Comparison of ENCODE assay signal across 28 cellular contexts in the genomic region with DNA sequence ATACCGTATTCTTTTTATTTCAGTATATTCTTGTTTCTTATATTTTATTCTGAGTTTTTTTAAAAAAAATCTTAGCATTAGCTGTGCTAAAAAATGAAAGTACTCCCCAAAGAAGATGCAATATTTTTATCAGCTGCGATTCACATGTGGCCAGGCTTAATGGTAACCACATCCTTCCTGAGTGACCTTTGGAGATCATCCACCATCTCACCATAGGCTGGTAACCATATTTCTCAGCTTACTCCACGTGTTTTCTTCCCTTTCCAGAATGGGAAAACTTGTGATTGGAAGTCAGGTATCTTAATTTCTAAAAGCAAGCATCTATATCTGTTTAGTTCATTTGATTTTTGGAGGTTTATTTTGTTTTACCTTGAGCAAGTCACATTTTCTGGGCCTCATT. TPM values are rescaled to one million over a fixed set of nuclear protein-coding genes. Genes with fewer than 3 reads are reported as not detected.
DNase-seq lines count a peak whose midpoint lies in the region; ATAC-seq, FAIRE-seq and TF ChIP-seq lines count a peak whose summit lies in the region.
"Had no signal": no experiment of that assay in that cellular context is flagged by ENCODE, and none has a peak within 500 bp of the region (broad histone marks: within the 10 kb centered on the region; RNA-seq: fewer than 3 reads in every experiment).

No MANE protein-coding gene starts in this region.

- intact Hi-C loops in natural killer cell (cut with micrococcal nuclease): no loop called here
- intact Hi-C loops in endothelial cell of umbilical vein (cut with micrococcal nuclease): no loop called here
- intact Hi-C loops in activated CD4-positive, alpha-beta T cell treated with anti-CD3 and anti-CD28 coated beads for 36 hours (cut with DNase I, micrococcal nuclease): no loop called here

- peaks cover 14 to 16% of the 10 kb centered on the region in 2 donors for H3K4me1 Mint-ChIP-seq in natural killer cell
- H3K4me1 Mint-ChIP-seq in natural killer cell treated with Interleukin-12 subunit alpha and Interleukin-12 subunit beta and Interleukin-15 and Interleukin-18, amount 100 ng/mL, for 72 hours (ENCODE audit: low read depth in 2 of 2): peaks cover 5% of the 10 kb centered on the region in 2 donors
- no peaks in the 10 kb centered on the region for H3K4me1 Mint-ChIP-seq in activated CD4-positive, alpha-beta T cell treated with anti-CD3 and anti-CD28 coated beads for 36 hours
- peaks cover 9% of the 10 kb centered on the region for H3K4me1 Mint-ChIP-seq in activated naive CD8-positive, alpha-beta T cell treated with anti-CD3 and anti-CD28 coated beads, Interleukin-2, amount 50 U/mL, for 24 hours
- H3K4me1 Mint-ChIP-seq in activated CD4-positive, alpha-beta memory T cell treated with anti-CD3 and anti-CD28 coated beads, Interleukin-2, amount 10 ng/mL, durations not matched to agents 7 days and 5 days: peaks cover 2% of the 10 kb centered on the region
- H3K4me1 Mint-ChIP-seq: activated CD4-positive, alpha-beta T cell treated with anti-CD3 and anti-CD28 coated beads, Interleukin-2, amount 10 ng/mL, durations not matched to agents 7 days and 5 days; IgD-negative memory B cell; memory B cell had no signal

- H3K9me3 ChIP-seq in endothelial cell of umbilical vein (replicated peaks; ENCODE audit: control insufficient read depth, insufficient read depth, low read length): no peaks in the 10 kb centered on the region
- H3K9me3 ChIP-seq: body of pancreas, esophagus muscularis mucosa, MG63, ovary, tibial nerve had no signal

- no peak overlapping the region for H2AFZ ChIP-seq in endothelial cell of umbilical vein (ENCODE audit: low read depth, low read length)

- TF ChIP-seq CTCF in natural killer cell (IDR thresholded peaks at IDR 0.05): no peak
- TF ChIP-seq CTCF in endothelial cell of umbilical vein (IDR thresholded peaks at IDR 0.05; ENCODE audit: extremely low read depth in 1 of 2, insufficient read depth in 1 of 2, low read depth in 1 of 2, low read length in 2 of 2): no peak

- no peak overlapping the region for H3K27ac Mint-ChIP-seq in natural killer cell
- no peak overlapping the region for H3K27ac Mint-ChIP-seq in natural killer cell treated with Interleukin-12 subunit alpha and Interleukin-12 subunit beta and Interleukin-15 and Interleukin-18, amount 100 ng/mL, for 72 hours
- no peak overlapping the region for H3K27ac Mint-ChIP-seq in activated CD4-positive, alpha-beta T cell treated with anti-CD3 and anti-CD28 coated beads for 36 hours
- H3K27ac Mint-ChIP-seq in activated naive CD8-positive, alpha-beta T cell treated with anti-CD3 and anti-CD28 coated beads, Interleukin-2, amount 50 U/mL, for 24 hours: no peak overlapping the region
- no peak overlapping the region for H3K27ac Mint-ChIP-seq in activated CD4-positive, alpha-beta memory T cell treated with anti-CD3 and anti-CD28 coated beads, Interleukin-2, amount 10 ng/mL, durations not matched to agents 7 days and 5 days
- H3K27ac Mint-ChIP-seq: activated CD4-positive, alpha-beta T cell treated with anti-CD3 and anti-CD28 coated beads, Interleukin-2, amount 10 ng/mL, durations not matched to agents 7 days and 5 days; activated naive CD8-positive, alpha-beta T cell; effector memory CD8-positive, alpha-beta T cell; H9; IgD-negative memory B cell; memory B cell; stimulated activated naive CD8-positive, alpha-beta T cell treated with anti-CD3 and anti-CD28 coated beads, Interleukin-15, amount 100 ng/mL, for 72 hours had no signal

- CTCF ChIA-PET in endothelial cell of umbilical vein (lab: Charles Lee): no interaction called here
- CTCF ChIA-PET in activated CD4-positive, alpha-beta T cell treated with anti-CD3 and anti-CD28 coated beads for 36 hours (lab: Charles Lee): no interaction called here
- CTCF ChIA-PET in activated CD4-positive, alpha-beta memory T cell treated with anti-CD3 and anti-CD28 coated beads, Interleukin-2, amount 10 ng/mL, durations not matched to agents 7 days and 5 days (lab: Charles Lee): no interaction called here

- no peaks in the 10 kb centered on the region for H3K9me3 Mint-ChIP-seq in natural killer cell
- no peaks in the 10 kb centered on the region for H3K9me3 Mint-ChIP-seq in natural killer cell treated with Interleukin-12 subunit alpha and Interleukin-12 subunit beta and Interleukin-15 and Interleukin-18, amount 100 ng/mL, for 72 hours
- no peaks in the 10 kb centered on the region for H3K9me3 Mint-ChIP-seq in activated CD4-positive, alpha-beta T cell treated with anti-CD3 and anti-CD28 coated beads for 36 hours (ENCODE audit: low read depth)
- no peaks in the 10 kb centered on the region for H3K9me3 Mint-ChIP-seq in activated naive CD8-positive, alpha-beta T cell treated with anti-CD3 and anti-CD28 coated beads, Interleukin-2, amount 50 U/mL, for 24 hours
- H3K9me3 Mint-ChIP-seq in activated CD4-positive, alpha-beta memory T cell treated with anti-CD3 and anti-CD28 coated beads, Interleukin-2, amount 10 ng/mL, durations not matched to agents 7 days and 5 days: no peaks in the 10 kb centered on the region
- H3K9me3 Mint-ChIP-seq: activated CD4-positive, alpha-beta T cell treated with anti-CD3 and anti-CD28 coated beads, Interleukin-2, amount 10 ng/mL, durations not matched to agents 7 days and 5 days; effector memory CD8-positive, alpha-beta T cell; H9; IgD-negative memory B cell; memory B cell; stimulated activated naive CD8-positive, alpha-beta T cell treated with anti-CD3 and anti-CD28 coated beads, Interleukin-15, amount 100 ng/mL, for 72 hours had no signal

- no peaks in the 10 kb centered on the region for H3K79me2 ChIP-seq in endothelial cell of umbilical vein (ENCODE audit: control insufficient read depth, insufficient read depth, low read length)

- no TSS peak for BruUV-seq in endothelial cell of umbilical vein (replicated peaks; lab: Mats Ljungman, UMichigan)

- H3K27me3 ChIP-seq in endothelial cell of umbilical vein (ENCODE audit: control insufficient read depth in 2 of 2, insufficient read depth in 2 of 2, low read length in 2 of 2): no peaks in the 10 kb centered on the region
- H3K27me3 ChIP-seq: body of pancreas, esophagus muscularis mucosa, MG63, ovary, tibial nerve had no signal

- dilution Hi-C loops in endothelial cell of umbilical vein (cut with MboI; ENCODE audit: extremely low pct_ligation_motif_present, low sequenced_read_pairs): no loop called here

- in situ Hi-C loops in SK-MEL-5 (cut with HindIII; ENCODE audit: low pct_unique_long_range_greater_than_20kb, low sequenced_read_pairs): no loop called here

- H3K4me3 ChIP-seq in endothelial cell of umbilical vein (replicated peaks in 1 of 3; ENCODE audit: insufficient read depth in 1 of 3, low read depth in 1 of 3, low read length in 3 of 3): no peak overlapping the region
- H3K4me3 ChIP-seq: body of pancreas, esophagus muscularis mucosa, MG63, ovary, tibial nerve had no signal

- peak overlapping the region; percentile 22 for H3K4me3 Mint-ChIP-seq in natural killer cell
- H3K4me3 Mint-ChIP-seq in natural killer cell treated with Interleukin-12 subunit alpha and Interleukin-12 subunit beta and Interleukin-15 and Interleukin-18, amount 100 ng/mL, for 72 hours: no peak overlapping the region
- no peak overlapping the region for H3K4me3 Mint-ChIP-seq in activated CD4-positive, alpha-beta T cell treated with anti-CD3 and anti-CD28 coated beads for 36 hours
- H3K4me3 Mint-ChIP-seq in activated naive CD8-positive, alpha-beta T cell treated with anti-CD3 and anti-CD28 coated beads, Interleukin-2, amount 50 U/mL, for 24 hours: no peak overlapping the region
- no peak overlapping the region for H3K4me3 Mint-ChIP-seq in activated CD4-positive, alpha-beta memory T cell treated with anti-CD3 and anti-CD28 coated beads, Interleukin-2, amount 10 ng/mL, durations not matched to agents 7 days and 5 days
- H3K4me3 Mint-ChIP-seq: activated CD4-positive, alpha-beta T cell treated with anti-CD3 and anti-CD28 coated beads, Interleukin-2, amount 10 ng/mL, durations not matched to agents 7 days and 5 days; activated naive CD8-positive, alpha-beta T cell; effector memory CD8-positive, alpha-beta T cell; H9; IgD-negative memory B cell; memory B cell; stimulated activated naive CD8-positive, alpha-beta T cell treated with anti-CD3 and anti-CD28 coated beads, Interleukin-15, amount 100 ng/mL, for 72 hours had no signal

- H3K27ac ChIP-seq in endothelial cell of umbilical vein (ENCODE audit: insufficient read depth, low read depth, low read length): no peak overlapping the region
- H3K27ac ChIP-seq: 22Rv1, body of pancreas, esophagus muscularis mucosa, ovary, tibial nerve had no signal

- H3K36me3 Mint-ChIP-seq in natural killer cell: no peaks in the 10 kb centered on the region
- H3K36me3 Mint-ChIP-seq in natural killer cell treated with Interleukin-12 subunit alpha and Interleukin-12 subunit beta and Interleukin-15 and Interleukin-18, amount 100 ng/mL, for 72 hours: no peaks in the 10 kb centered on the region
- no peaks in the 10 kb centered on the region for H3K36me3 Mint-ChIP-seq in activated CD4-positive, alpha-beta T cell treated with anti-CD3 and anti-CD28 coated beads for 36 hours (ENCODE audit: low read depth)
- H3K36me3 Mint-ChIP-seq in activated naive CD8-positive, alpha-beta T cell treated with anti-CD3 and anti-CD28 coated beads, Interleukin-2, amount 50 U/mL, for 24 hours (ENCODE audit: low read depth): no peaks in the 10 kb centered on the region
- no peaks in the 10 kb centered on the region for H3K36me3 Mint-ChIP-seq in activated CD4-positive, alpha-beta memory T cell treated with anti-CD3 and anti-CD28 coated beads, Interleukin-2, amount 10 ng/mL, durations not matched to agents 7 days and 5 days (ENCODE audit: low read depth)
- H3K36me3 Mint-ChIP-seq: activated naive CD8-positive, alpha-beta T cell; IgD-negative memory B cell; memory B cell had no signal

- no peak for TF ChIP-seq POLR2A in endothelial cell of umbilical vein (IDR thresholded peaks at IDR 0.05; ENCODE audit: low read depth, low read length)

- peaks cover 2 to 8% of the 10 kb centered on the region in 2 donors for H3K27me3 Mint-ChIP-seq in natural killer cell (ENCODE audit: low read depth in 2 of 2)
- peaks cover 6 to 8% of the 10 kb centered on the region in 2 donors for H3K27me3 Mint-ChIP-seq in natural killer cell treated with Interleukin-12 subunit alpha and Interleukin-12 subunit beta and Interleukin-15 and Interleukin-18, amount 100 ng/mL, for 72 hours
- peaks cover 3% of the 10 kb centered on the region for H3K27me3 Mint-ChIP-seq in activated CD4-positive, alpha-beta T cell treated with anti-CD3 and anti-CD28 coated beads for 36 hours
- peaks cover 2% of the 10 kb centered on the region for H3K27me3 Mint-ChIP-seq in activated naive CD8-positive, alpha-beta T cell treated with anti-CD3 and anti-CD28 coated beads, Interleukin-2, amount 50 U/mL, for 24 hours
- peaks cover 13% of the 10 kb centered on the region for H3K27me3 Mint-ChIP-seq in activated CD4-positive, alpha-beta memory T cell treated with anti-CD3 and anti-CD28 coated beads, Interleukin-2, amount 10 ng/mL, durations not matched to agents 7 days and 5 days
- H3K27me3 Mint-ChIP-seq: memory B cell had no signal

- FAIRE-seq in endothelial cell of umbilical vein (lab: Jason Lieb, UNC): peak; percentile 18
- FAIRE-seq: colon, TTC549 had no signal

- POLR2A ChIA-PET in endothelial cell of umbilical vein (lab: Charles Lee): no interaction called here
- POLR2A ChIA-PET in activated CD4-positive, alpha-beta T cell treated with anti-CD3 and anti-CD28 coated beads for 36 hours (lab: Charles Lee): no interaction called here
- POLR2A ChIA-PET in activated CD4-positive, alpha-beta memory T cell treated with anti-CD3 and anti-CD28 coated beads, Interleukin-2, amount 10 ng/mL, durations not matched to agents 7 days and 5 days (lab: Charles Lee): no interaction called here

- DNase-seq in natural killer cell (no peak), SK-MEL-5 (ENCODE audit: low read depth, low spot score) (peak; percentile 2), endothelial cell of umbilical vein (ENCODE audit: low read depth, low spot score) (no peak), OCI-M2 (lab: John Stamatoyannopoulos, UW; ENCODE audit: unreplicated experiment) (no peak)
- no peak for DNase-seq in natural killer cell treated with Interleukin-12 subunit alpha and Interleukin-12 subunit beta and Interleukin-15 and Interleukin-18, amount 100 ng/mL, for 72 hours (ENCODE audit: low spot score)
- no peak for DNase-seq in activated CD4-positive, alpha-beta T cell treated with anti-CD3 and anti-CD28 coated beads for 36 hours
- no peak for DNase-seq in activated naive CD8-positive, alpha-beta T cell treated with anti-CD3 and anti-CD28 coated beads, Interleukin-2, amount 50 U/mL, for 24 hours
- DNase-seq in activated CD4-positive, alpha-beta memory T cell treated with anti-CD3 and anti-CD28 coated beads, Interleukin-2, amount 10 ng/mL, durations not matched to agents 7 days and 5 days: no peak
- DNase-seq: activated CD4-positive, alpha-beta T cell treated with anti-CD3 and anti-CD28 coated beads, Interleukin-2, amount 10 ng/mL, durations not matched to agents 7 days and 5 days; AML-193; body of pancreas; COR-L47; DND-41; effector memory CD8-positive, alpha-beta T cell; H9; left cardiac atrium; MG63; NCI-H2171; ovary; stimulated activated naive CD8-positive, alpha-beta T cell treated with anti-CD3 and anti-CD28 coated beads, Interleukin-15, amount 100 ng/mL, for 72 hours had no signal

- no peaks in the 10 kb centered on the region for H3K36me3 ChIP-seq in endothelial cell of umbilical vein (ENCODE audit: control insufficient read depth in 2 of 2, extremely low read depth in 1 of 2, insufficient read depth in 2 of 2, low read length in 2 of 2)
- H3K36me3 ChIP-seq: esophagus muscularis mucosa, MG63, ovary, tibial nerve had no signal

- peaks cover 4% of the 10 kb centered on the region for H3K4me1 ChIP-seq in endothelial cell of umbilical vein (ENCODE audit: control insufficient read depth, extremely low read depth, insufficient read depth, low read length)
- H3K4me1 ChIP-seq: body of pancreas, esophagus muscularis mucosa, tibial nerve had no signal

- H4K20me1 ChIP-seq in endothelial cell of umbilical vein (replicated peaks; ENCODE audit: control insufficient read depth, extremely low read depth, insufficient read depth, low read length): no peaks in the 10 kb centered on the region

- peak in 2 of 3 donors; percentile 41 to 43 for ATAC-seq in natural killer cell
- no peak for ATAC-seq in natural killer cell treated with Interleukin-12 subunit alpha and Interleukin-12 subunit beta and Interleukin-15 and Interleukin-18, amount 100 ng/mL, for 72 hours
- no peak for ATAC-seq in activated CD4-positive, alpha-beta T cell treated with anti-CD3 and anti-CD28 coated beads for 36 hours
- no peak for ATAC-seq in activated naive CD8-positive, alpha-beta T cell treated with anti-CD3 and anti-CD28 coated beads, Interleukin-2, amount 50 U/mL, for 24 hours
- ATAC-seq: body of pancreas; effector memory CD8-positive, alpha-beta T cell; left cardiac atrium; stimulated activated naive CD8-positive, alpha-beta T cell treated with anti-CD3 and anti-CD28 coated beads, Interleukin-15, amount 100 ng/mL, for 72 hours had no signal

- H3K9me1 ChIP-seq in endothelial cell of umbilical vein (replicated peaks; ENCODE audit: control insufficient read depth, extremely low read depth, insufficient read depth, low read length): no peaks in the 10 kb centered on the region

- H3K9ac ChIP-seq in endothelial cell of umbilical vein (replicated peaks; ENCODE audit: extremely low read depth, insufficient read depth, low read length): no peak overlapping the region

- H3K4me2 ChIP-seq in endothelial cell of umbilical vein (ENCODE audit: insufficient read depth, low read length): no peak overlapping the region

RNA-seq across cellular contexts. Expression of a gene that starts 18.8 kb away (rescaled TPM):
- not detected for total RNA-seq in natural killer cell
- not detected for total RNA-seq in natural killer cell treated with Interleukin-12 subunit alpha and Interleukin-12 subunit beta and Interleukin-15 and Interleukin-18, amount 100 ng/mL, for 72 hours
- total RNA-seq in SK-MEL-5 (2014; rRNA removed; shearing (Covaris generic)): not detected in 2 replicates
- polyA plus RNA-seq in SK-MEL-5 (2015; cell fraction: cytosol; rRNA removed): not detected in 2 replicates
- polyA plus RNA-seq in SK-MEL-5 (2015; cell fraction: nucleus; rRNA removed): not detected in 2 replicates
- not detected in 2 replicates for total RNA-seq in endothelial cell of umbilical vein
- not detected in 2 replicates for polyA plus RNA-seq in endothelial cell of umbilical vein
- polyA plus RNA-seq in endothelial cell of umbilical vein (2011; cell fraction: cytosol; rRNA removed): not detected in 2 replicates
- polyA plus RNA-seq in endothelial cell of umbilical vein (2011; cell fraction: nucleus; rRNA removed): not detected in 2 replicates
- not detected in 2 replicates for polyA plus RNA-seq in endothelial cell of umbilical vein (2012)
- not detected in 2 replicates for polyA minus RNA-seq in endothelial cell of umbilical vein
- polyA minus RNA-seq in endothelial cell of umbilical vein (2011; cell fraction: cytosol; rRNA and poly(A)+ RNA removed): not detected
- not detected in 2 replicates for polyA minus RNA-seq in endothelial cell of umbilical vein (2011; cell fraction: nucleus; rRNA and poly(A)+ RNA removed)
- total RNA-seq in activated CD4-positive, alpha-beta T cell treated with anti-CD3 and anti-CD28 coated beads for 36 hours: not detected
- not detected for total RNA-seq in activated CD4-positive, alpha-beta memory T cell treated with anti-CD3 and anti-CD28 coated beads, Interleukin-2, amount 10 ng/mL, durations not matched to agents 7 days and 5 days
- total RNA-seq: activated CD4-positive, alpha-beta T cell treated with anti-CD3 and anti-CD28 coated beads, Interleukin-2, amount 10 ng/mL, durations not matched to agents 7 days and 5 days; body of pancreas; esophagus muscularis mucosa; H9; ovary; tibial nerve had no signal
- polyA plus RNA-seq: IgD-negative memory B cell, ovary had no signal

RNA-seq across cellular contexts. Expression of a gene that starts 23.9 kb away (rescaled TPM):
- total RNA-seq in natural killer cell: under 1 TPM in 2 of 3 donors, not detected in 1; 0.66 to 0.83 TPM
- total RNA-seq in natural killer cell treated with Interleukin-12 subunit alpha and Interleukin-12 subunit beta and Interleukin-15 and Interleukin-18, amount 100 ng/mL, for 72 hours: not detected
- total RNA-seq in SK-MEL-5 (2014; rRNA removed; shearing (Covaris generic)): not detected in 2 replicates
- not detected in 2 replicates for polyA plus RNA-seq in SK-MEL-5 (2015; cell fraction: cytosol; rRNA removed)
- not detected in 2 replicates for polyA plus RNA-seq in SK-MEL-5 (2015; cell fraction: nucleus; rRNA removed)
- total RNA-seq in endothelial cell of umbilical vein: not detected in 2 replicates
- not detected in 2 replicates for polyA plus RNA-seq in endothelial cell of umbilical vein
- not detected in 2 replicates for polyA plus RNA-seq in endothelial cell of umbilical vein (2011; cell fraction: cytosol; rRNA removed)
- not detected in 2 replicates for polyA plus RNA-seq in endothelial cell of umbilical vein (2011; cell fraction: nucleus; rRNA removed)
- not detected in 2 replicates for polyA plus RNA-seq in endothelial cell of umbilical vein (2012)
- not detected in 2 replicates for polyA minus RNA-seq in endothelial cell of umbilical vein
- polyA minus RNA-seq in endothelial cell of umbilical vein (2011; cell fraction: cytosol; rRNA and poly(A)+ RNA removed): not detected
- not detected in 2 replicates for polyA minus RNA-seq in endothelial cell of umbilical vein (2011; cell fraction: nucleus; rRNA and poly(A)+ RNA removed)
- not detected for total RNA-seq in activated CD4-positive, alpha-beta T cell treated with anti-CD3 and anti-CD28 coated beads for 36 hours
- not detected for total RNA-seq in activated CD4-positive, alpha-beta memory T cell treated with anti-CD3 and anti-CD28 coated beads, Interleukin-2, amount 10 ng/mL, durations not matched to agents 7 days and 5 days
- total RNA-seq: activated CD4-positive, alpha-beta T cell treated with anti-CD3 and anti-CD28 coated beads, Interleukin-2, amount 10 ng/mL, durations not matched to agents 7 days and 5 days; body of pancreas; H9; left cardiac atrium; ovary; tibial nerve had no signal
- polyA plus RNA-seq: ovary had no signal

Comparison
In these comparisons a context has a peak if more than half of its experiments do, and no peak if none do; other contexts are left out.
1. ATAC-seq: peak in natural killer cell (2 of 3); none in natural killer cell treated with Interleukin-12 subunit alpha and Interleukin-12 subunit beta and Interleukin-15 and Interleukin-18, amount 100 ng/mL, for 72 hours (0 of 2), activated CD4-positive, alpha-beta T cell treated with anti-CD3 and anti-CD28 coated beads for 36 hours (single experiment) and activated naive CD8-positive, alpha-beta T cell treated with anti-CD3 and anti-CD28 coated beads, Interleukin-2, amount 50 U/mL, for 24 hours (single experiment).